In the genomic region with DNA sequence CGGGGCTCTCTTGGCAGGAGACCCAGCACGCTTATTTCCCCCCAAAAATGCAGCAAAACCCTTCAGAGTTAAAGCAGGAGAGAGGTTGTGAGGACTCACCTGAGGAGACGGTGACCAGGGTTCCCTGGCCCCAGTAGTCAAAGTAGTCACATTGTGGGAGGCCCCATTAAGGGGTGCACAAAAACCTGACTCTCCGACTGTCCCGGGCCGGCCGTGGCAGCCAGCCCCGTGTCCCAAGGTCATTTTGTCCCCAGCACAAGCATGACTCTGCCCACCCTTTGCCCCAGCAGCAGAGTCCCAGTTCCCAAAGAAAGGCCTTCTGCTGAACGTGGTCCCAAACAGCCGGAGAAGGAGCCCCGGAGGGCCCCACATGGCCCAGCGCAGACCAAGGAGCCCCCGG, we compare ENCODE assay signal across 15 cellular contexts.
A peak's percentile ranks its signal among the peaks of the same experiment; 100 is the strongest.
DNase-seq lines count a peak whose midpoint lies in the region; ATAC-seq lines count a peak whose summit lies in the region.
"Had no signal": no experiment of that assay in that cellular context is flagged by ENCODE, and none has a peak within 500 bp of the region (broad histone marks: within the 10 kb centered on the region; RNA-seq: fewer than 3 reads in every experiment).

No MANE protein-coding gene starts in this region.

- peaks cover 46% of the 10 kb centered on the region for H3K4me1 ChIP-seq in Karpas-422 (ENCODE audit: low read length)
- H3K4me1 ChIP-seq in rectal smooth muscle tissue (ENCODE audit: control insufficient read depth, insufficient read depth, low read length), result no peaks in the 10 kb centered on the region
- H3K4me1 ChIP-seq: SJCRH30 had no signal

- no peaks in the 10 kb centered on the region for H3K9me3 ChIP-seq in Karpas-422 (ENCODE audit: low read length)
- H3K9me3 ChIP-seq: SJCRH30 had no signal

- no peak for ATAC-seq in effector memory CD8-positive, alpha-beta T cell (replicated peaks)

- H3K36me3 Mint-ChIP-seq in activated naive CD8-positive, alpha-beta T cell treated with anti-CD3 and anti-CD28 coated beads for 36 hours, result peaks cover 6% of the 10 kb centered on the region
- peaks cover 17% of the 10 kb centered on the region for H3K36me3 Mint-ChIP-seq in effector memory CD8-positive, alpha-beta T cell (ENCODE audit: insufficient read depth)
- H3K36me3 Mint-ChIP-seq: CD4-positive, CD25-positive, alpha-beta regulatory T cell had no signal

- H3K27ac ChIP-seq in Karpas-422 (ENCODE audit: low read length), result peak overlapping the region; percentile 95
- H3K27ac ChIP-seq in rectal smooth muscle tissue (ENCODE audit: low read depth, low read length), result no peak overlapping the region
- H3K27ac ChIP-seq: SJCRH30 had no signal

- no peak overlapping the region for H2AFZ ChIP-seq in Karpas-422 (ENCODE audit: low read length)

- H3K27me3 ChIP-seq in Karpas-422 (ENCODE audit: low read length) (no peaks in the 10 kb centered on the region), rectal smooth muscle tissue (ENCODE audit: control insufficient read depth, insufficient read depth, low read length) (no peaks in the 10 kb centered on the region)

- no peaks in the 10 kb centered on the region for H3K9me2 ChIP-seq in Karpas-422 (replicated peaks; ENCODE audit: insufficient read depth, low read length)

- H3K4me3 ChIP-seq in GM08714 (ENCODE audit: low read length) (peak overlapping the region; percentile 95), Karpas-422 (ENCODE audit: low read length) (peak overlapping the region; percentile 67), rectal smooth muscle tissue (ENCODE audit: low read length) (peak overlapping the region; percentile 32)
- H3K4me3 ChIP-seq: SJCRH30 had no signal

- peak overlapping the region; percentile 94 for H3K9ac ChIP-seq in Karpas-422 (ENCODE audit: low read length)
- H3K9ac ChIP-seq in rectal smooth muscle tissue (ENCODE audit: low read length), result no peak overlapping the region

- peak overlapping the region; percentile 89 for H3K4me2 ChIP-seq in Karpas-422 (ENCODE audit: low read depth, low read length, poor library complexity, severe bottlenecking)

- H3K36me3 ChIP-seq in Karpas-422 (ENCODE audit: insufficient read depth, low read length) (peaks cover 15% of the 10 kb centered on the region), rectal smooth muscle tissue (ENCODE audit: control insufficient read depth, insufficient read depth, low read length) (no peaks in the 10 kb centered on the region)
- H3K36me3 ChIP-seq: SJCRH30 had no signal

- H3K27me3 Mint-ChIP-seq in activated naive CD8-positive, alpha-beta T cell treated with anti-CD3 and anti-CD28 coated beads for 36 hours, result no peaks in the 10 kb centered on the region
- H3K27me3 Mint-ChIP-seq in effector memory CD8-positive, alpha-beta T cell, result peaks cover 0 to 10% of the 10 kb centered on the region in 2 donors
- H3K27me3 Mint-ChIP-seq: CD4-positive, CD25-positive, alpha-beta regulatory T cell had no signal

- peaks cover 26% of the 10 kb centered on the region for H3K4me1 Mint-ChIP-seq in activated naive CD8-positive, alpha-beta T cell treated with anti-CD3 and anti-CD28 coated beads for 36 hours
- peaks cover 18 to 20% of the 10 kb centered on the region in 2 donors for H3K4me1 Mint-ChIP-seq in effector memory CD8-positive, alpha-beta T cell (ENCODE audit: low read depth in 2 of 2)

- peaks cover 8% of the 10 kb centered on the region; the same call in 1 of the 2 replicates for H4K20me1 ChIP-seq in Karpas-422 (ENCODE audit: insufficient read depth, low read depth, low read length)

- no peaks in the 10 kb centered on the region for H3K9me3 Mint-ChIP-seq in activated naive CD8-positive, alpha-beta T cell treated with anti-CD3 and anti-CD28 coated beads for 36 hours
- H3K9me3 Mint-ChIP-seq in effector memory CD8-positive, alpha-beta T cell, result no peaks in the 10 kb centered on the region
- H3K9me3 Mint-ChIP-seq: CD4-positive, CD25-positive, alpha-beta regulatory T cell had no signal

- H3K79me2 ChIP-seq in Karpas-422 (ENCODE audit: low read length), result peaks cover 36% of the 10 kb centered on the region

- H3K4me3 Mint-ChIP-seq in activated naive CD8-positive, alpha-beta T cell treated with anti-CD3 and anti-CD28 coated beads for 36 hours, result no peak overlapping the region
- no peak overlapping the region for H3K4me3 Mint-ChIP-seq in effector memory CD8-positive, alpha-beta T cell
- H3K4me3 Mint-ChIP-seq: CD4-positive, CD25-positive, alpha-beta regulatory T cell; HFFc6 had no signal

- peak overlapping the region; percentile 93 for H3K27ac Mint-ChIP-seq in activated naive CD8-positive, alpha-beta T cell treated with anti-CD3 and anti-CD28 coated beads for 36 hours
- no peak overlapping the region for H3K27ac Mint-ChIP-seq in effector memory CD8-positive, alpha-beta T cell
- H3K27ac Mint-ChIP-seq: HFFc6 had no signal

- DNase-seq in Karpas-422 (no peak), DMS53 (lab: John Stamatoyannopoulos, UW) (no peak), AG08396 (ENCODE audit: low spot score) (no peak)
- no peak for DNase-seq in activated naive CD8-positive, alpha-beta T cell treated with anti-CD3 and anti-CD28 coated beads for 36 hours
- DNase-seq in effector memory CD8-positive, alpha-beta T cell, result no peak
- DNase-seq: DND-41; HFFc6; KG1; NCI-H1436; SJCRH30; stimulated activated naive CD4-positive, alpha-beta T cell; T1000 had no signal

Comparison
In these comparisons a context has a peak if more than half of its experiments do, and no peak if none do; other contexts are left out.
1. H3K4me3 ChIP-seq: peak in every context shown above with its lines; median percentile 95 in GM08714; 67 in Karpas-422; 32 in rectal smooth muscle tissue.